17 cellular contexts compared by ENCODE assay signal in the genomic region with DNA sequence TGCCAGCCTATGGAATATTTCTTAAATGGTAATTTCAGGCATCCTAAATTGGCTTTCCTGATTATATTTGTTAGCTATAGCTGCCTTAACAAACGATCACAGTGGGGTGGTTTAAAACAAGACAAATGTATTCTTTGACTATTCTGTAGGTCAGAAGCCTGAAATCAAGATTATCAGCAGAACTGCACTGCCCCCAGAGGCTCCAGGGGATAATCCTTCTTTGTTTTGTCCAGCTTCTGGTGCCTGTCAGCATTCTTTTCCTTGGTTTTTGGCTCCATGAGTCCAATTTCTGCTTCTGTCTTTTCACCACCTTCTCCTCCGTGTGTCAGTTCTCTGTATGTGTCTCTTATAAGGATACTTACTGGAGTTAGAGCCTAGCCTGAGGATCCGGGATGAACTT.
DNase-seq lines count a peak whose midpoint lies in the region; ATAC-seq and TF ChIP-seq lines count a peak whose summit lies in the region.
"Had no signal": no experiment of that assay in that cellular context is flagged by ENCODE, and none has a peak within 500 bp of the region (broad histone marks: within the 10 kb centered on the region; RNA-seq: fewer than 3 reads in every experiment).

No MANE protein-coding gene starts in this region.

- H3K9ac ChIP-seq in mammary epithelial cell (ENCODE audit: insufficient read depth, low read length) (no peak overlapping the region), neural progenitor cell (no peak overlapping the region)

- no peaks in the 10 kb centered on the region for H3K36me3 ChIP-seq in mammary epithelial cell (ENCODE audit: insufficient read depth, low read length)
- H3K36me3 ChIP-seq in neural progenitor cell = no peaks in the 10 kb centered on the region
- H3K36me3 ChIP-seq: cardiac muscle cell, heart left ventricle, left ventricle myocardium inferior, thoracic aorta had no signal

- H3K27ac Mint-ChIP-seq in neural progenitor cell (peak overlapping the region; percentile 29), HFFc6 (no peak overlapping the region)

- H3K4me3 Mint-ChIP-seq in neural progenitor cell (no peak overlapping the region), HFFc6 (no peak overlapping the region)

- H3K27me3 ChIP-seq in mammary epithelial cell (ENCODE audit: insufficient read depth, low read length) (no peaks in the 10 kb centered on the region), neural progenitor cell (peaks cover 10% of the 10 kb centered on the region)
- H3K27me3 ChIP-seq: cardiac muscle cell, heart left ventricle had no signal

- no peak overlapping the region for H3K27ac ChIP-seq in mammary epithelial cell (ENCODE audit: insufficient read depth, low read depth, low read length)
- no peak overlapping the region for H3K27ac ChIP-seq in neural progenitor cell
- H3K27ac ChIP-seq: cardiac muscle cell, heart left ventricle, left ventricle myocardium inferior, thoracic aorta had no signal

- WGBS in mammary epithelial cell (ENCODE audit: low coverage, missing lambda C conversion rate) = 0% methylated on average over 3 of the region's 3 CpGs

- dilution Hi-C loops in mammary epithelial cell (cut with HindIII; ENCODE audit: low sequenced_read_pairs) = no loop called here

- no peaks in the 10 kb centered on the region for H3K4me1 ChIP-seq in mammary epithelial cell (ENCODE audit: insufficient read depth, low read length)
- H3K4me1 ChIP-seq in neural progenitor cell = peaks cover 38% of the 10 kb centered on the region
- H3K4me1 ChIP-seq: heart left ventricle, left ventricle myocardium inferior had no signal

- peak; percentile 6 for DNase-seq in DMS 273 (lab: John Stamatoyannopoulos, UW; ENCODE audit: unreplicated experiment)
- no peak for DNase-seq in DMS 273 treated with DMSO at 0.1 percent for 48 hours (lab: John Stamatoyannopoulos, UW)
- DNase-seq in M059J (ENCODE audit: low read depth) = peak; percentile 3
- DNase-seq in mammary epithelial cell = peak; percentile 7
- DNase-seq in neural progenitor cell (ENCODE audit: low spot score) = peak; percentile 69
- DNase-seq in NCI-H446 (lab: John Stamatoyannopoulos, UW) = no peak
- DNase-seq in HFFc6 = no peak
- DNase-seq: 8988T; activated CD4-positive, alpha-beta T cell treated with anti-CD3 and anti-CD28 coated beads, Interleukin-2, amount 50 U/mL, for 4 hours; activated gamma-delta T cell; GOT3; heart left ventricle; left ventricle myocardium inferior; NCI-H146 had no signal

- no TSS peak for BruUV-seq in mammary epithelial cell (replicated peaks; lab: Mats Ljungman, UMichigan)

- H3K4me1 Mint-ChIP-seq in neural progenitor cell (peaks cover 16% of the 10 kb centered on the region), HFFc6 (ENCODE audit: low read depth) (no peaks in the 10 kb centered on the region)

- TF ChIP-seq CTCF in mammary epithelial cell (conservative IDR thresholded peaks at IDR 0.05 in 1 of 2, IDR thresholded peaks at IDR 0.05 in 1 of 2; ENCODE audit: extremely low read depth in 1 of 2, insufficient read depth in 1 of 2, low read depth in 1 of 2, low read length in 2 of 2) = peak; percentile 31 to 53
- peak; percentile 69 for TF ChIP-seq CTCF in neural progenitor cell (IDR thresholded peaks at IDR 0.05)
- no peak for TF ChIP-seq CTCF in HFFc6 (IDR thresholded peaks at IDR 0.05)

- CTCF ChIA-PET in mammary epithelial cell (lab: Charles Lee; ENCODE audit: low non-redundant PET) = interaction anchor here (0.6 kb wide), 1 partner anchor 649 kb away, joined by 3 read pairs; no protein-coding TSS in a partner anchor

- H3K36me3 Mint-ChIP-seq in neural progenitor cell (no peaks in the 10 kb centered on the region), HFFc6 (ENCODE audit: low read depth) (no peaks in the 10 kb centered on the region)

- H3F3A ChIP-seq in neural progenitor cell (ENCODE audit: low read depth) = peaks cover 36% of the 10 kb centered on the region

- in situ Hi-C loops in mammary epithelial cell (cut with MboI; ENCODE audit: low sequenced_read_pairs in 2 of 2) = no loop called here

- H3K27me3 Mint-ChIP-seq in neural progenitor cell (ENCODE audit: insufficient read depth, low read depth) (peaks cover 2% of the 10 kb centered on the region), HFFc6 (ENCODE audit: insufficient read depth) (no peaks in the 10 kb centered on the region)

- no peak overlapping the region for H2AFZ ChIP-seq in mammary epithelial cell (ENCODE audit: low read depth, low read length)
- no peak overlapping the region for H2AFZ ChIP-seq in neural progenitor cell (replicated peaks)

- no peak overlapping the region for H3K4me2 ChIP-seq in mammary epithelial cell (ENCODE audit: insufficient read depth, low read depth, low read length)
- peak overlapping the region; percentile 41 for H3K4me2 ChIP-seq in neural progenitor cell

- H3K79me2 ChIP-seq in mammary epithelial cell (ENCODE audit: insufficient read depth, low read length) = no peaks in the 10 kb centered on the region
- no peaks in the 10 kb centered on the region for H3K79me2 ChIP-seq in neural progenitor cell (ENCODE audit: low read depth)

- H3K9me3 Mint-ChIP-seq in neural progenitor cell (peaks cover 4% of the 10 kb centered on the region), HFFc6 (peaks cover 26% of the 10 kb centered on the region)

- ATAC-seq in esophagus mucosa = no peak
- ATAC-seq: heart left ventricle had no signal

- no peaks in the 10 kb centered on the region for H4K20me1 ChIP-seq in mammary epithelial cell (ENCODE audit: insufficient read depth, low read length)
- H4K20me1 ChIP-seq in neural progenitor cell (ENCODE audit: low read depth) = no peaks in the 10 kb centered on the region

- intact Hi-C loops in mammary epithelial cell (cut with micrococcal nuclease) = no loop called here

- H3K9me3 ChIP-seq in mammary epithelial cell (replicated peaks; ENCODE audit: insufficient read depth, low read length) = no peaks in the 10 kb centered on the region
- H3K9me3 ChIP-seq in neural progenitor cell (ENCODE audit: low read depth) = no peaks in the 10 kb centered on the region
- H3K9me3 ChIP-seq: thoracic aorta had no signal

- no peak overlapping the region for H3K4me3 ChIP-seq in mammary epithelial cell (replicated peaks in 1 of 3; ENCODE audit: insufficient read depth in 1 of 3, low read depth in 2 of 3, low read length in 3 of 3)
- H3K4me3 ChIP-seq in neural progenitor cell = no peak overlapping the region
- H3K4me3 ChIP-seq: cardiac muscle cell, heart left ventricle, left ventricle myocardium inferior, thoracic aorta had no signal

Comparison
In these comparisons a context has a peak if more than half of its experiments do, and no peak if none do; other contexts are left out.
1. DNase-seq: peak in DMS 273 (single experiment), M059J (single experiment), mammary epithelial cell (single experiment) and neural progenitor cell (single experiment); none in DMS 273 treated with DMSO at 0.1 percent for 48 hours (single experiment), NCI-H446 (0 of 2) and HFFc6 (single experiment).